ENCODE assay signal across 8 cellular contexts in genomic region chr19:925912-926594, GRCh38. TPM values are rescaled to one million over a fixed set of nuclear protein-coding genes. Genes with fewer than 3 reads are reported as not detected.
DNase-seq lines count a peak whose midpoint lies in the region; TF ChIP-seq lines count a peak whose summit lies in the region.

Gene ARID3A (plus strand): TSS chr19:926035. CDS start chr19:929529, 3,494 bp downstream.

- no peaks in the 10 kb centered on the region for H3K9me3 Mint-ChIP-seq in endodermal cell

- no peaks in the 10 kb centered on the region; the same call in 1 of the 2 replicates for H3K4me1 ChIP-seq in HEK293 (ENCODE audit: control insufficient read depth, insufficient read depth, low read length)
- no peaks in the 10 kb centered on the region for H3K4me1 ChIP-seq in endodermal cell (ENCODE audit: control insufficient read depth, insufficient read depth, low read length)
- H3K4me1 ChIP-seq in mucosa of rectum (ENCODE audit: control insufficient read depth in 2 of 2, insufficient read depth in 2 of 2, low read length in 2 of 2) = peaks cover 5 to 9% of the 10 kb centered on the region in 2 donors

- peak within 1 kb of the TSS; percentile 71 for H3K4me3 Mint-ChIP-seq in endodermal cell

- H3K4me1 Mint-ChIP-seq in endodermal cell = no peaks in the 10 kb centered on the region

- peaks cover 19% of the 10 kb centered on the region for H3K36me3 Mint-ChIP-seq in endodermal cell (ENCODE audit: low read depth)

- peak within 1 kb of the TSS; percentile 89 for H3K27ac Mint-ChIP-seq in endodermal cell

- H3K9me3 ChIP-seq in HEK293 (ENCODE audit: control insufficient read depth, insufficient read depth, low read depth, low read length) (no peaks in the 10 kb centered on the region), endodermal cell (ENCODE audit: control insufficient read depth, low read length) (no peaks in the 10 kb centered on the region), mucosa of rectum (ENCODE audit: control insufficient read depth in 2 of 2, low read length in 2 of 2) (no peaks in the 10 kb centered on the region)

- H3K27me3 ChIP-seq in endodermal cell (ENCODE audit: control insufficient read depth, insufficient read depth, low read length, poor library complexity, severe bottlenecking) = peaks cover 5% of the 10 kb centered on the region
- H3K27me3 ChIP-seq in mucosa of rectum (ENCODE audit: control insufficient read depth in 2 of 2, insufficient read depth in 2 of 2, low read length in 2 of 2) = peaks cover 3% of the 10 kb centered on the region in 2 donors

- H3K9ac ChIP-seq in endodermal cell (ENCODE audit: extremely low read depth, low read length, poor library complexity, severe bottlenecking) (peak within 1 kb of the TSS; percentile 93), mucosa of rectum (ENCODE audit: low read depth in 1 of 2, low read length in 2 of 2) (peak within 1 kb of the TSS; percentile 77 to 84)

- peaks cover 0 to 18% of the 10 kb centered on the region in 2 experiments; a peak in 2 of 3 replicates for H3K36me3 ChIP-seq in HEK293 (ENCODE audit: control insufficient read depth in 2 of 2, insufficient read depth in 1 of 2, low read length in 2 of 2)
- H3K36me3 ChIP-seq in endodermal cell (ENCODE audit: control insufficient read depth, insufficient read depth, low read length) = peaks cover 6% of the 10 kb centered on the region
- no peaks in the 10 kb centered on the region for H3K36me3 ChIP-seq in mucosa of rectum (ENCODE audit: control insufficient read depth in 2 of 2, insufficient read depth in 2 of 2, low read length in 2 of 2)

- POLR2A ChIA-PET in HEK293 (lab: Yijun Ruan, JAX) = no interaction called here

- H3K27me3 Mint-ChIP-seq in endodermal cell (ENCODE audit: insufficient read depth) = peaks cover 10% of the 10 kb centered on the region

- WGBS in endodermal cell (ENCODE audit: insufficient coverage in 1 of 2, insufficient read length in 1 of 2), 2 experiments = 1% methylated on average over 12 to 73 of the region's 78 CpGs

- H3K27ac ChIP-seq in HEK293 (ENCODE audit: extremely low read depth, low read depth, low read length) = peak within 1 kb of the TSS; percentile 82
- peak within 1 kb of the TSS; percentile 75 for H3K27ac ChIP-seq in endodermal cell (ENCODE audit: low read depth, low read length)
- peak within 1 kb of the TSS; percentile 75 to 79 for H3K27ac ChIP-seq in mucosa of rectum (ENCODE audit: low read depth in 2 of 2, low read length in 2 of 2)

- no peak for TF ChIP-seq CTCF in HEK293 (tag by site-specific recombination; IDR thresholded peaks at IDR 0.05)
- no peak for TF ChIP-seq CTCF in endodermal cell (conservative IDR thresholded peaks at IDR 0.05)

- DNase-seq in NK-92 treated with Interleukin-12 subunit alpha and Interleukin-12 subunit beta, amount 100 ng/mL, for 24 hours (lab: John Stamatoyannopoulos, UW) = peak; percentile 76
- DNase-seq in NK-92 (lab: John Stamatoyannopoulos, UW; ENCODE audit: unreplicated experiment) (no peak), RKO (ENCODE audit: low spot score) (peak; percentile 18), endodermal cell (no peak), NCI-H510A (lab: John Stamatoyannopoulos, UW) (no peak)
- DNase-seq in activated effector memory CD4-positive, alpha-beta T cell treated with Interleukin-2 at 50 U/mL for 16 hours = no peak

- CTCF ChIA-PET in HEK293 (lab: Yijun Ruan, JAX) = no interaction called here

- H3K4me3 ChIP-seq in HEK293 (ENCODE audit: low read depth, low read length) (peak within 1 kb of the TSS; percentile 83), endodermal cell (ENCODE audit: low read length) (peak within 1 kb of the TSS; percentile 84), mucosa of rectum (ENCODE audit: low read length in 2 of 2) (peak within 1 kb of the TSS; percentile 78 to 81)

TF ChIP-seq in HEK293, 187 proteins besides CTCF, POLR2A, EP300 and RAD21:
- TF ChIP-seq ZBTB26 (tag by site-specific recombination; optimal IDR thresholded peaks at IDR 0.05) = peak; percentile 75
- TF ChIP-seq ZBTB10 (tag by site-specific recombination; IDR thresholded peaks at IDR 0.05) = peak; percentile 92
- TF ChIP-seq ZNF785 (tag by site-specific recombination; IDR thresholded peaks at IDR 0.05) = no peak
- no peak for TF ChIP-seq ZNF560 (tag by site-specific recombination; IDR thresholded peaks at IDR 0.05; ENCODE audit: borderline replicate concordance)
- no peak for TF ChIP-seq ZIC2 (tag by site-specific recombination; IDR thresholded peaks at IDR 0.05)
- TF ChIP-seq ZNF138 (tag by site-specific recombination; IDR thresholded peaks at IDR 0.05; ENCODE audit: borderline replicate concordance) = no peak
- TF ChIP-seq PRDM10 (tag by site-specific recombination; IDR thresholded peaks at IDR 0.05) = 0 out of 2 replicates have a peak, but pooled peaks have one; percentile 20
- 0 out of 2 replicates have a peak, but pooled peaks have one; percentile 13 for TF ChIP-seq ZNF121 (tag by site-specific recombination; IDR thresholded peaks at IDR 0.05)
- no peak for TF ChIP-seq ZNF585B (tag by site-specific recombination; IDR thresholded peaks at IDR 0.05)
TF ChIP-seq in HEK293: peak in this region for 4.

RNA-seq across cellular contexts. Expression of gene ARID3A, which starts in this region (rescaled TPM):
- total RNA-seq in endodermal cell = 100 to 1,000 TPM; 121 to 124 TPM
- polyA plus RNA-seq in endodermal cell (2013, experiment 1 of 2) = 40.4 TPM
- polyA plus RNA-seq in endodermal cell (2013, experiment 2 of 2) = 41.7 TPM

Comparison
In these comparisons a context has a peak if more than half of its experiments do, and no peak if none do; other contexts are left out.
1. DNase-seq: peak in NK-92 treated with Interleukin-12 subunit alpha and Interleukin-12 subunit beta, amount 100 ng/mL, for 24 hours (single experiment) and RKO (single experiment); none in NK-92 (single experiment), endodermal cell (single experiment), NCI-H510A (single experiment) and activated effector memory CD4-positive, alpha-beta T cell treated with Interleukin-2 at 50 U/mL for 16 hours (single experiment).
2. Peak in every context shown above with its lines, with median percentiles within 50 percentile points of each other: H3K27ac ChIP-seq and H3K4me3 ChIP-seq.